ENCODE assay signal across 34 cellular contexts in genomic region chr2:164221473-164221872, GRCh38.
"Had no signal": no experiment of that assay in that cellular context is flagged by ENCODE, and none has a peak within 500 bp of the region (broad histone marks: within the 10 kb centered on the region; RNA-seq: fewer than 3 reads in every experiment).

No MANE protein-coding gene starts in this region.

- H3K36me3 ChIP-seq: MG63 had no signal

- H3K4me3 ChIP-seq: MG63 had no signal

- DNase-seq: Karpas-422, Kasumi-1, KBM-7, KG1, MG63, MM.1S, NCI-H1048, NCI-H1092, NCI-H1092 treated with DMSO at 0.1 percent for 48 hours, NCI-H1105, NCI-H1105 treated with DMSO at 0.1 percent for 48 hours, NCI-H1417, NCI-H1417 treated with DMSO at 0.1 percent for 48 hours, NCI-H1436, NCI-H1436 treated with DMSO at 0.1 percent for 48 hours, NCI-H146, NCI-H1694, NCI-H1694 treated with DMSO at 0.1 percent for 48 hours, NCI-H187, NCI-H187 treated with DMSO at 0.1 percent for 48 hours, NCI-H2029, NCI-H2029 treated with DMSO at 0.1 percent for 48 hours, NCI-H2081, NCI-H2081 treated with DMSO at 0.1 percent for 48 hours, NCI-H2107, NCI-H2171, NCI-H2171 treated with DMSO at 0.1 percent for 48 hours, NCI-H2227 treated with DMSO at 0.1 percent for 48 hours, NCI-H226, NCI-H345, NCI-H446, NCI-H446 treated with DMSO at 0.1 percent for 48 hours, NCI-H510A had no signal

- H3K9me3 ChIP-seq: MG63 had no signal

- H3K27ac ChIP-seq: KMS-11 had no signal

- H3K9ac ChIP-seq: KMS-11 had no signal
